9 cellular contexts compared by ENCODE assay signal in the genomic region with DNA sequence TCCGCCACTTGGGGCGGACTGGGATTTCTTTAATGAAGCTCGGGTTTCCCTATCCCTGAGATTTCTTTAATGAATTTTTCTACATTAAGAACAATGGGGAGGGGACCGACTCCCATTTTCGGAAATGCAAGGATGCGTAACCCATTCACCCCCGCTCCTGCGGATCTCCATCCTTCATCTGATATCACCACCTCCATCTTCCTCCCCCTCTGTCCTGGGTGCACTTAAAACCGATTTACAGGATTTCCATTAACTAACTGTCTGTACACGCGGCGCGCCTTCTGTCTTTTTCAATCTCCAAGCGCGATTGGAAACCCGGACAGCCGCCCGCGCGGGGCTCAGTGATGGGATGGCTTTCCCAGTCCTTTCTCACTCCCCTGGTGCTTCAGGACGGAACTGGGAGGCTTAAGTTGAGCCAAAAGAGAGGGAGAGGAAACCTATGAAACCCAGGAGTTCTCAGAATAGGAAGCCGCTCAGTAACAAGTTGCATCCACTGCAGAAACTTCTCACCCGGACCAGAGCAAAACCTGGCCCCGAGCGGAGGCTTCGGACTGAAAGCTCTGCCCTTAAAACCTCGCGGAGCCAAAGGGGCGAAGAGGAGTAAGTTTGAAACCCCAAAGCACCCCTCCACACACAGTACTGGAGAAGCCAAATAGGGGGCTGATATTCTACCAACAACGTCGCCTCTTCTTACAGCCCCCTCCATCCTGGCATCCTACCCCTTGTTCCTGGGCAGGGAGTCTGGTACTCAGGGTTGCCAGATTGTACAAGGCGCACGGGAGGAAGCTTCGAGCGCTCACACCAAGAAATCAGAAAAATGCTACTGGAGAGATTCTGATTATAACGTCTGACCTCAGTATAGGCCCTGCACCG. TPM values are rescaled to one million over a fixed set of nuclear protein-coding genes. Genes with fewer than 3 reads are reported as not detected.
A peak's percentile ranks its signal among the peaks of the same experiment; 100 is the strongest.
DNase-seq lines count a peak whose midpoint lies in the region; ATAC-seq and TF ChIP-seq lines count a peak whose summit lies in the region.
"Had no signal": no experiment of that assay in that cellular context is flagged by ENCODE, and none has a peak within 500 bp of the region (broad histone marks: within the 10 kb centered on the region; RNA-seq: fewer than 3 reads in every experiment).

No MANE protein-coding gene starts in this region.

- peak overlapping the region in 1 of 7 donors; percentile 54 for H3K27ac Mint-ChIP-seq in CD4-positive, alpha-beta memory T cell
- no peak overlapping the region for H3K27ac Mint-ChIP-seq in neural crest cell (ENCODE audit: unreplicated experiment)

- no peaks in the 10 kb centered on the region for H3F3A ChIP-seq in PC-3 (ENCODE audit: low read length, unreplicated experiment)

- peaks cover 65 to 69% of the 10 kb centered on the region in 2 donors for H3K27me3 Mint-ChIP-seq in CD4-positive, alpha-beta memory T cell
- peaks cover 82% of the 10 kb centered on the region for H3K27me3 Mint-ChIP-seq in neural crest cell (ENCODE audit: low read depth)

- CTCF ChIA-PET in CD4-positive, alpha-beta memory T cell (lab: Charles Lee; ENCODE audit: partially characterized antibody): interaction anchor here (0.8 to 10.7 kb wide), 7 partner anchors 9 to 1530 kb away, joined by 3 to 281 read pairs (median 72); no protein-coding TSS in a partner anchor
- CTCF ChIA-PET in PC-3 (lab: Charles Lee): no interaction called here

- no peaks in the 10 kb centered on the region for H3K36me3 ChIP-seq in CD4-positive, alpha-beta memory T cell (ENCODE audit: insufficient read depth, low read length)
- H3K36me3 ChIP-seq in PC-3 (ENCODE audit: low read depth, low read length): no peaks in the 10 kb centered on the region
- H3K36me3 ChIP-seq in esophagus muscularis mucosa: no peaks in the 10 kb centered on the region

- WGBS in esophagus muscularis mucosa: 12% methylated on average over 36 of the region's 37 CpGs

- peaks cover 0 to 2% (median 0%) of the 10 kb centered on the region in 8 donors for H3K9me3 Mint-ChIP-seq in CD4-positive, alpha-beta memory T cell
- H3K9me3 Mint-ChIP-seq in neural crest cell: no peaks in the 10 kb centered on the region

- H3K79me2 ChIP-seq in PC-3 (ENCODE audit: low read length): peaks cover 38% of the 10 kb centered on the region

- H3K4me1 Mint-ChIP-seq in CD4-positive, alpha-beta memory T cell: peaks cover 35 to 65% (median 50%) of the 10 kb centered on the region in 4 donors
- peaks cover 69% of the 10 kb centered on the region for H3K4me1 Mint-ChIP-seq in neural crest cell

- no peaks in the 10 kb centered on the region for H3K36me3 Mint-ChIP-seq in CD4-positive, alpha-beta memory T cell
- H3K36me3 Mint-ChIP-seq in neural crest cell (ENCODE audit: low read depth): no peaks in the 10 kb centered on the region

- no peak for TF ChIP-seq POLR2A in esophagus muscularis mucosa (IDR thresholded peaks at IDR 0.05; ENCODE audit: low read depth)

- peak overlapping the region; percentile 98 for H3K4me2 ChIP-seq in PC-3 (ENCODE audit: low read length)

- DNase-seq in CD4-positive, alpha-beta memory T cell: peak in 1 of 5 donors; percentile 28
- DNase-seq in PC-3: no peak
- no peak for DNase-seq in esophagus muscularis mucosa (ENCODE audit: extremely low spot score)
- DNase-seq in neural crest cell (ENCODE audit: low read depth, low spot score): no peak
- no peak for DNase-seq in NCI-H2029 treated with DMSO at 0.1 percent for 48 hours (lab: John Stamatoyannopoulos, UW)
- DNase-seq in cortex of kidney (lab: John Stamatoyannopoulos, UW): no peak
- DNase-seq in NCI-H187 (lab: John Stamatoyannopoulos, UW): no peak
- DNase-seq: midbrain had no signal

- POLR2A ChIA-PET in CD4-positive, alpha-beta memory T cell (lab: Charles Lee; ENCODE audit: partially characterized antibody): no interaction called here
- POLR2A ChIA-PET in PC-3 (lab: Charles Lee; ENCODE audit: unreplicated experiment): no interaction called here

- intact Hi-C loops in CD4-positive, alpha-beta memory T cell (cut with micrococcal nuclease): no loop called here
- intact Hi-C loops in PC-3 (cut with micrococcal nuclease): loop anchor here (1.0 to 10.0 kb wide), 7 partner anchors 602 to 1469 kb away; no protein-coding TSS in a partner anchor
- intact Hi-C loops in esophagus muscularis mucosa (cut with DNase I): loop anchor here (2.0 to 10.0 kb wide), 3 partner anchors 442 to 798 kb away; no protein-coding TSS in a partner anchor

- no peak for TF ChIP-seq CTCF in PC-3 (conservative IDR thresholded peaks at IDR 0.05; ENCODE audit: low read depth, low read length)
- TF ChIP-seq CTCF in esophagus muscularis mucosa (IDR thresholded peaks at IDR 0.05): no peak
- TF ChIP-seq CTCF in neural crest cell (conservative IDR thresholded peaks at IDR 0.05): no peak

- no peaks in the 10 kb centered on the region for H3K9me3 ChIP-seq in CD4-positive, alpha-beta memory T cell (ENCODE audit: control insufficient read depth in 1 of 2, low read length in 2 of 2)
- H3K9me3 ChIP-seq in PC-3 (ENCODE audit: low read length): no peaks in the 10 kb centered on the region
- H3K9me3 ChIP-seq in esophagus muscularis mucosa: no peaks in the 10 kb centered on the region

- no peaks in the 10 kb centered on the region for H4K20me1 ChIP-seq in PC-3 (ENCODE audit: low read length)

- H3K4me3 ChIP-seq in CD4-positive, alpha-beta memory T cell (ENCODE audit: low read length in 2 of 2): peak overlapping the region in 1 of 2 donors; percentile 19
- H3K4me3 ChIP-seq in PC-3 (ENCODE audit: low read length): peak overlapping the region; percentile 98
- peak overlapping the region; percentile 74 to 85 (median 83) for H3K4me3 ChIP-seq in esophagus muscularis mucosa

- no peak for ATAC-seq in PC-3
- ATAC-seq in GM19395 (IDR thresholded peaks at IDR 0.05; ENCODE audit: unreplicated experiment): no peak

- no peak overlapping the region for H3K9ac ChIP-seq in PC-3 (ENCODE audit: low read length)

- H2AFZ ChIP-seq in PC-3 (ENCODE audit: low read length): peak overlapping the region; percentile 94

- no TSS peak for BruUV-seq in PC-3 (replicated peaks; lab: Mats Ljungman, UMichigan)

- no peaks in the 10 kb centered on the region for H3K9me2 ChIP-seq in PC-3 (replicated peaks; ENCODE audit: low read length)

- peak overlapping the region in 7 of 8 donors; percentile 80 to 91 (median 83) for H3K4me3 Mint-ChIP-seq in CD4-positive, alpha-beta memory T cell
- peak overlapping the region; percentile 91 for H3K4me3 Mint-ChIP-seq in neural crest cell

- H3K27me3 ChIP-seq in CD4-positive, alpha-beta memory T cell (ENCODE audit: insufficient read depth, low read length): peaks cover 39% of the 10 kb centered on the region
- H3K27me3 ChIP-seq in PC-3 (ENCODE audit: low read length): no peaks in the 10 kb centered on the region
- peaks cover 0 to 11% (median 0%) of the 10 kb centered on the region in 4 donors for H3K27me3 ChIP-seq in esophagus muscularis mucosa

- H3K4me1 ChIP-seq in CD4-positive, alpha-beta memory T cell (ENCODE audit: insufficient read depth, low read length): peaks cover 50% of the 10 kb centered on the region
- H3K4me1 ChIP-seq in PC-3 (ENCODE audit: insufficient read depth, low read length) (peaks cover 16% of the 10 kb centered on the region), esophagus muscularis mucosa (peaks cover 48 to 79% (median 70%) of the 10 kb centered on the region in 4 donors)

- no peak overlapping the region for H3K27ac ChIP-seq in CD4-positive, alpha-beta memory T cell (ENCODE audit: low read depth, low read length)
- no peak overlapping the region for H3K27ac ChIP-seq in PC-3 (ENCODE audit: low read length)
- H3K27ac ChIP-seq in esophagus muscularis mucosa (replicated peaks in 1 of 4): peak overlapping the region; percentile 93 to 96 (median 94)

- no peak for TF ChIP-seq EP300 in esophagus muscularis mucosa (IDR thresholded peaks at IDR 0.05)

RNA-seq across cellular contexts. Expression of gene COL12A1, which starts 0.7 kb away (rescaled TPM):
- total RNA-seq in CD4-positive, alpha-beta memory T cell: not detected
- polyA plus RNA-seq in CD4-positive, alpha-beta memory T cell: not detected
- 24.2 and 41.2 TPM in 2 replicates for total RNA-seq in PC-3 (2014; rRNA removed)
- total RNA-seq in esophagus muscularis mucosa: 100 to 1,000 TPM; 309 to 477 (median 376) TPM
- total RNA-seq in neural crest cell: 50.2 and 51.1 TPM in 2 replicates

RNA-seq across cellular contexts. Expression of gene COX7A2, which starts 37.0 kb away (rescaled TPM):
- 100 to 1,000 TPM; 188 to 201 TPM for total RNA-seq in CD4-positive, alpha-beta memory T cell
- 1,000 to 10,000 TPM in 1 of 2 donors, 100 to 1,000 TPM in 1; 809 to 1,007 TPM for polyA plus RNA-seq in CD4-positive, alpha-beta memory T cell
- 160 and 172 TPM in 2 replicates for total RNA-seq in PC-3 (2014; rRNA removed)
- 100 to 1,000 TPM; 126 to 480 (median 300) TPM for total RNA-seq in esophagus muscularis mucosa
- 346 and 360 TPM in 2 replicates for total RNA-seq in neural crest cell

Comparison
In these comparisons a context has a peak if more than half of its experiments do, and no peak if none do; other contexts are left out.
1. H3K27ac ChIP-seq: peak in esophagus muscularis mucosa (4 of 4); none in CD4-positive, alpha-beta memory T cell (single experiment) and PC-3 (single experiment).
2. RNA of gene COL12A1, which starts 0.7 kb away (total RNA-seq): 309 to 477 TPM in esophagus muscularis mucosa, 50.2 to 51.1 TPM in neural crest cell and 24.2 to 41.2 TPM in PC-3; not detected in CD4-positive, alpha-beta memory T cell; every median in the first group is over 10 times any median in the second.